1 cellular context compared by ENCODE assay signal in the genomic region with DNA sequence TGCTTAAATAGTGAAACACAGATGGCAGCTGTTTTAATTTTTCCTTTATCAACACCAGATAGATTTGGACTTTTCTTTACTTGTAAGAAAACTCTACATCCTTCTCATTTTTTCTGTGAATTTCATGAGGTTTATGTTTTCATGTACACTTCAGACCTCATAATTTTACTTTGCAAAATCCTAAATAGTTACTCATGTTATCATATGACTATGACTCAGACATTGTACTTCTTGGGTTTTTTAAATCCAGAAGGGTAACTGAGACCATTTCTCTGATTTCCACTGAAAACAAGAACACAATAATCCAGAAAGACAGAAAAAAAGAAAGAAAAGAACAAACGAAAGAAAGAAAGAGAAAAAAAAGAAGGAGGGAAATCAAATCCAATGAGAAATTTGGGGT.
TF ChIP-seq lines count a peak whose summit lies in the region.

No MANE protein-coding gene starts in this region.

TF ChIP-seq in GM23338, 12 proteins besides CTCF, POLR2A, EP300 and RAD21 (continued from another document):
- TF ChIP-seq, protein P1, sequence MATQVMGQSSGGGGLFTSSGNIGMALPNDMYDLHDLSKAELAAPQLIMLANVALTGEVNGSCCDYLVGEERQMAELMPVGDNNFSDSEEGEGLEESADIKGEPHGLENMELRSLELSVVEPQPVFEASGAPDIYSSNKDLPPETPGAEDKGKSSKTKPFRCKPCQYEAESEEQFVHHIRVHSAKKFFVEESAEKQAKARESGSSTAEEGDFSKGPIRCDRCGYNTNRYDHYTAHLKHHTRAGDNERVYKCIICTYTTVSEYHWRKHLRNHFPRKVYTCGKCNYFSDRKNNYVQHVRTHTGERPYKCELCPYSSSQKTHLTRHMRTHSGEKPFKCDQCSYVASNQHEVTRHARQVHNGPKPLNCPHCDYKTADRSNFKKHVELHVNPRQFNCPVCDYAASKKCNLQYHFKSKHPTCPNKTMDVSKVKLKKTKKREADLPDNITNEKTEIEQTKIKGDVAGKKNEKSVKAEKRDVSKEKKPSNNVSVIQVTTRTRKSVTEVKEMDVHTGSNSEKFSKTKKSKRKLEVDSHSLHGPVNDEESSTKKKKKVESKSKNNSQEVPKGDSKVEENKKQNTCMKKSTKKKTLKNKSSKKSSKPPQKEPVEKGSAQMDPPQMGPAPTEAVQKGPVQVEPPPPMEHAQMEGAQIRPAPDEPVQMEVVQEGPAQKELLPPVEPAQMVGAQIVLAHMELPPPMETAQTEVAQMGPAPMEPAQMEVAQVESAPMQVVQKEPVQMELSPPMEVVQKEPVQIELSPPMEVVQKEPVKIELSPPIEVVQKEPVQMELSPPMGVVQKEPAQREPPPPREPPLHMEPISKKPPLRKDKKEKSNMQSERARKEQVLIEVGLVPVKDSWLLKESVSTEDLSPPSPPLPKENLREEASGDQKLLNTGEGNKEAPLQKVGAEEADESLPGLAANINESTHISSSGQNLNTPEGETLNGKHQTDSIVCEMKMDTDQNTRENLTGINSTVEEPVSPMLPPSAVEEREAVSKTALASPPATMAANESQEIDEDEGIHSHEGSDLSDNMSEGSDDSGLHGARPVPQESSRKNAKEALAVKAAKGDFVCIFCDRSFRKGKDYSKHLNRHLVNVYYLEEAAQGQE (IDR thresholded peaks at IDR 0.05; ENCODE audit: unreplicated experiment) = no peak
- no peak for TF ChIP-seq JUNB (IDR thresholded peaks at IDR 0.05; ENCODE audit: unreplicated experiment)
- TF ChIP-seq, protein P2, sequence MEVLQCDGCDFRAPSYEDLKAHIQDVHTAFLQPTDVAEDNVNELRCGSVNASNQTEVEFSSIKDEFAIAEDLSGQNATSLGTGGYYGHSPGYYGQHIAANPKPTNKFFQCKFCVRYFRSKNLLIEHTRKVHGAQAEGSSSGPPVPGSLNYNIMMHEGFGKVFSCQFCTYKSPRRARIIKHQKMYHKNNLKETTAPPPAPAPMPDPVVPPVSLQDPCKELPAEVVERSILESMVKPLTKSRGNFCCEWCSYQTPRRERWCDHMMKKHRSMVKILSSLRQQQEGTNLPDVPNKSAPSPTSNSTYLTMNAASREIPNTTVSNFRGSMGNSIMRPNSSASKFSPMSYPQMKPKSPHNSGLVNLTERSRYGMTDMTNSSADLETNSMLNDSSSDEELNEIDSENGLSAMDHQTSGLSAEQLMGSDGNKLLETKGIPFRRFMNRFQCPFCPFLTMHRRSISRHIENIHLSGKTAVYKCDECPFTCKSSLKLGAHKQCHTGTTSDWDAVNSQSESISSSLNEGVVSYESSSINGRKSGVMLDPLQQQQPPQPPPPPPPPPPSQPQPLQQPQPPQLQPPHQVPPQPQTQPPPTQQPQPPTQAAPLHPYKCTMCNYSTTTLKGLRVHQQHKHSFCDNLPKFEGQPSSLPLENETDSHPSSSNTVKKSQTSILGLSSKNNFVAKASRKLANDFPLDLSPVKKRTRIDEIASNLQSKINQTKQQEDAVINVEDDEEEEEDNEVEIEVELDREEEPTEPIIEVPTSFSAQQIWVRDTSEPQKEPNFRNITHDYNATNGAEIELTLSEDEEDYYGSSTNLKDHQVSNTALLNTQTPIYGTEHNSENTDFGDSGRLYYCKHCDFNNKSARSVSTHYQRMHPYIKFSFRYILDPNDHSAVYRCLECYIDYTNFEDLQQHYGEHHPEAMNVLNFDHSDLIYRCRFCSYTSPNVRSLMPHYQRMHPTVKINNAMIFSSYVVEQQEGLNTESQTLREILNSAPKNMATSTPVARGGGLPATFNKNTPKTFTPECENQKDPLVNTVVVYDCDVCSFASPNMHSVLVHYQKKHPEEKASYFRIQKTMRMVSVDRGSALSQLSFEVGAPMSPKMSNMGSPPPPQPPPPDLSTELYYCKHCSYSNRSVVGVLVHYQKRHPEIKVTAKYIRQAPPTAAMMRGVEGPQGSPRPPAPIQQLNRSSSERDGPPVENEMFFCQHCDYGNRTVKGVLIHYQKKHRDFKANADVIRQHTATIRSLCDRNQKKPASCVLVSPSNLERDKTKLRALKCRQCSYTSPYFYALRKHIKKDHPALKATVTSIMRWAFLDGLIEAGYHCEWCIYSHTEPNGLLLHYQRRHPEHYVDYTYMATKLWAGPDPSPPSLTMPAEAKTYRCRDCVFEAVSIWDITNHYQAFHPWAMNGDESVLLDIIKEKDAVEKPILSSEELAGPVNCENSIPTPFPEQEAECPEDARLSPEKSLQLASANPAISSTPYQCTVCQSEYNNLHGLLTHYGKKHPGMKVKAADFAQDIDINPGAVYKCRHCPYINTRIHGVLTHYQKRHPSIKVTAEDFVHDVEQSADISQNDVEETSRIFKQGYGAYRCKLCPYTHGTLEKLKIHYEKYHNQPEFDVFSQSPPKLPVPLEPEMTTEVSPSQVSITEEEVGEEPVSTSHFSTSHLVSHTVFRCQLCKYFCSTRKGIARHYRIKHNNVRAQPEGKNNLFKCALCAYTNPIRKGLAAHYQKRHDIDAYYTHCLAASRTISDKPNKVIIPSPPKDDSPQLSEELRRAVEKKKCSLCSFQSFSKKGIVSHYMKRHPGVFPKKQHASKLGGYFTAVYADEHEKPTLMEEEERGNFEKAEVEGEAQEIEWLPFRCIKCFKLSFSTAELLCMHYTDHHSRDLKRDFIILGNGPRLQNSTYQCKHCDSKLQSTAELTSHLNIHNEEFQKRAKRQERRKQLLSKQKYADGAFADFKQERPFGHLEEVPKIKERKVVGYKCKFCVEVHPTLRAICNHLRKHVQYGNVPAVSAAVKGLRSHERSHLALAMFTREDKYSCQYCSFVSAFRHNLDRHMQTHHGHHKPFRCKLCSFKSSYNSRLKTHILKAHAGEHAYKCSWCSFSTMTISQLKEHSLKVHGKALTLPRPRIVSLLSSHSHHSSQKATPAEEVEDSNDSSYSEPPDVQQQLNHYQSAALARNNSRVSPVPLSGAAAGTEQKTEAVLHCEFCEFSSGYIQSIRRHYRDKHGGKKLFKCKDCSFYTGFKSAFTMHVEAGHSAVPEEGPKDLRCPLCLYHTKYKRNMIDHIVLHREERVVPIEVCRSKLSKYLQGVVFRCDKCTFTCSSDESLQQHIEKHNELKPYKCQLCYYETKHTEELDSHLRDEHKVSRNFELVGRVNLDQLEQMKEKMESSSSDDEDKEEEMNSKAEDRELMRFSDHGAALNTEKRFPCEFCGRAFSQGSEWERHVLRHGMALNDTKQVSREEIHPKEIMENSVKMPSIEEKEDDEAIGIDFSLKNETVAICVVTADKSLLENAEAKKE (CRISPR knock-in tag; IDR thresholded peaks at IDR 0.05) = no peak
- no peak for TF ChIP-seq ZNF114 (CRISPR knock-in tag; IDR thresholded peaks at IDR 0.05)
